Comparison of ENCODE assay signal across 28 cellular contexts in the genomic region with DNA sequence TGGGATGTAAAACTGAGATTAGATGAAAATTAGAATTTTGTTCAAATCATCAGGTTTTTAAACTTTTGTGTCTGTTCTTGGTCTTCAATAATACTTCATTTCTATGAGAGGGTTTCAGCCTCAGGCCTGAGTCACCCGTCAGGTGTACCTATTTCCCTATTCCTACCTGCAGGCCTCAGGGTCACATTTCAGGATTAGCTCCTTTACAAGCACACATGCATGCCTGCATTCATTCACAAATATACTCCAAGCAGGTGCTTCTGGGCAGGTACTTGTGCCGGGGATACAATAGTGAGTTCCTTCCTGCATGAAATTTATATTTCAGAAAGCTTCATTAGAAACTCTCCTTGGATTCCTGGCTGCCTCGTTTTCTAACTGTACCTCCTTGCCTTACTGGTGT.
"Had no signal": no experiment of that assay in that cellular context is flagged by ENCODE, and none has a peak within 500 bp of the region (broad histone marks: within the 10 kb centered on the region; RNA-seq: fewer than 3 reads in every experiment).

No MANE protein-coding gene starts in this region.

- H3K27me3 Mint-ChIP-seq: dendritic cell treated with granulocyte-macrophage colony-stimulating factor and Interleukin-4, amounts not matched to agents 40 ng/mL and 50 ng/mL, for 4 days; effector memory CD8-positive, alpha-beta T cell; naive B cell; naive thymus-derived CD8-positive, alpha-beta T cell had no signal

- H3K36me3 Mint-ChIP-seq: mesothelial cell of epicardium had no signal

- H3K27ac ChIP-seq: epithelial cell of prostate, esophagus squamous epithelium, gastrocnemius medialis, heart right ventricle, left lung, lower lobe of right lung had no signal

- H3K9me3 Mint-ChIP-seq: dendritic cell treated with granulocyte-macrophage colony-stimulating factor and Interleukin-4, amounts not matched to agents 40 ng/mL and 50 ng/mL, for 4 days; effector memory CD8-positive, alpha-beta T cell; endodermal cell; mesothelial cell of epicardium; naive B cell; naive thymus-derived CD8-positive, alpha-beta T cell had no signal

- H3K27me3 ChIP-seq: esophagus squamous epithelium, gastrocnemius medialis, heart right ventricle, left lung had no signal

- H3K36me3 ChIP-seq: esophagus squamous epithelium, gastrocnemius medialis had no signal

- H3K4me3 Mint-ChIP-seq: dendritic cell treated with granulocyte-macrophage colony-stimulating factor and Interleukin-4, amounts not matched to agents 40 ng/mL and 50 ng/mL, for 4 days; effector memory CD8-positive, alpha-beta T cell; endodermal cell; mesothelial cell of epicardium; naive B cell; naive thymus-derived CD8-positive, alpha-beta T cell had no signal

- H3K4me1 ChIP-seq: esophagus squamous epithelium, left lung, lower lobe of right lung had no signal

- H3K4me3 ChIP-seq: esophagus squamous epithelium, gastrocnemius medialis, heart right ventricle, left lung, lower lobe of right lung, mucosa of descending colon had no signal

- FAIRE-seq: endometrium, islet of Langerhans, keratinocyte had no signal

- DNase-seq: cortex of kidney; effector CD8-positive, alpha-beta T cell; effector memory CD8-positive, alpha-beta T cell; endodermal cell; erythroblast; esophagus squamous epithelium; foreskin fibroblast; foreskin melanocyte; gastrocnemius medialis; glutamatergic neuron; head of caudate nucleus; heart right ventricle; hippocampal formation; left cardiac atrium; left lung; left ventricle myocardium superior; lower lobe of right lung; mesenchymal stem cell; mucosa of descending colon; naive B cell; naive thymus-derived CD8-positive, alpha-beta T cell had no signal

- H3K9me3 ChIP-seq: esophagus squamous epithelium, gastrocnemius medialis, heart right ventricle, left lung, lower lobe of right lung, mucosa of descending colon had no signal

- ATAC-seq: effector memory CD8-positive, alpha-beta T cell; esophagus mucosa; gastrocnemius medialis; heart right ventricle; left cardiac atrium; left lung; left ventricle myocardium superior; lower lobe of right lung; mucosa of descending colon; naive thymus-derived CD8-positive, alpha-beta T cell had no signal

- H3K27ac Mint-ChIP-seq: dendritic cell treated with granulocyte-macrophage colony-stimulating factor and Interleukin-4, amounts not matched to agents 40 ng/mL and 50 ng/mL, for 4 days; effector memory CD8-positive, alpha-beta T cell; endodermal cell; mesothelial cell of epicardium had no signal
